Comparison of ENCODE assay signal across 1 cellular context in genomic region chr2:126995652-126996377, GRCh38.
TF ChIP-seq lines count a peak whose summit lies in the region.

No MANE protein-coding gene starts in this region.

TF ChIP-seq in GM23338, 12 proteins besides CTCF, POLR2A, EP300 and RAD21 (continued from another document):
- TF ChIP-seq, protein P1, sequence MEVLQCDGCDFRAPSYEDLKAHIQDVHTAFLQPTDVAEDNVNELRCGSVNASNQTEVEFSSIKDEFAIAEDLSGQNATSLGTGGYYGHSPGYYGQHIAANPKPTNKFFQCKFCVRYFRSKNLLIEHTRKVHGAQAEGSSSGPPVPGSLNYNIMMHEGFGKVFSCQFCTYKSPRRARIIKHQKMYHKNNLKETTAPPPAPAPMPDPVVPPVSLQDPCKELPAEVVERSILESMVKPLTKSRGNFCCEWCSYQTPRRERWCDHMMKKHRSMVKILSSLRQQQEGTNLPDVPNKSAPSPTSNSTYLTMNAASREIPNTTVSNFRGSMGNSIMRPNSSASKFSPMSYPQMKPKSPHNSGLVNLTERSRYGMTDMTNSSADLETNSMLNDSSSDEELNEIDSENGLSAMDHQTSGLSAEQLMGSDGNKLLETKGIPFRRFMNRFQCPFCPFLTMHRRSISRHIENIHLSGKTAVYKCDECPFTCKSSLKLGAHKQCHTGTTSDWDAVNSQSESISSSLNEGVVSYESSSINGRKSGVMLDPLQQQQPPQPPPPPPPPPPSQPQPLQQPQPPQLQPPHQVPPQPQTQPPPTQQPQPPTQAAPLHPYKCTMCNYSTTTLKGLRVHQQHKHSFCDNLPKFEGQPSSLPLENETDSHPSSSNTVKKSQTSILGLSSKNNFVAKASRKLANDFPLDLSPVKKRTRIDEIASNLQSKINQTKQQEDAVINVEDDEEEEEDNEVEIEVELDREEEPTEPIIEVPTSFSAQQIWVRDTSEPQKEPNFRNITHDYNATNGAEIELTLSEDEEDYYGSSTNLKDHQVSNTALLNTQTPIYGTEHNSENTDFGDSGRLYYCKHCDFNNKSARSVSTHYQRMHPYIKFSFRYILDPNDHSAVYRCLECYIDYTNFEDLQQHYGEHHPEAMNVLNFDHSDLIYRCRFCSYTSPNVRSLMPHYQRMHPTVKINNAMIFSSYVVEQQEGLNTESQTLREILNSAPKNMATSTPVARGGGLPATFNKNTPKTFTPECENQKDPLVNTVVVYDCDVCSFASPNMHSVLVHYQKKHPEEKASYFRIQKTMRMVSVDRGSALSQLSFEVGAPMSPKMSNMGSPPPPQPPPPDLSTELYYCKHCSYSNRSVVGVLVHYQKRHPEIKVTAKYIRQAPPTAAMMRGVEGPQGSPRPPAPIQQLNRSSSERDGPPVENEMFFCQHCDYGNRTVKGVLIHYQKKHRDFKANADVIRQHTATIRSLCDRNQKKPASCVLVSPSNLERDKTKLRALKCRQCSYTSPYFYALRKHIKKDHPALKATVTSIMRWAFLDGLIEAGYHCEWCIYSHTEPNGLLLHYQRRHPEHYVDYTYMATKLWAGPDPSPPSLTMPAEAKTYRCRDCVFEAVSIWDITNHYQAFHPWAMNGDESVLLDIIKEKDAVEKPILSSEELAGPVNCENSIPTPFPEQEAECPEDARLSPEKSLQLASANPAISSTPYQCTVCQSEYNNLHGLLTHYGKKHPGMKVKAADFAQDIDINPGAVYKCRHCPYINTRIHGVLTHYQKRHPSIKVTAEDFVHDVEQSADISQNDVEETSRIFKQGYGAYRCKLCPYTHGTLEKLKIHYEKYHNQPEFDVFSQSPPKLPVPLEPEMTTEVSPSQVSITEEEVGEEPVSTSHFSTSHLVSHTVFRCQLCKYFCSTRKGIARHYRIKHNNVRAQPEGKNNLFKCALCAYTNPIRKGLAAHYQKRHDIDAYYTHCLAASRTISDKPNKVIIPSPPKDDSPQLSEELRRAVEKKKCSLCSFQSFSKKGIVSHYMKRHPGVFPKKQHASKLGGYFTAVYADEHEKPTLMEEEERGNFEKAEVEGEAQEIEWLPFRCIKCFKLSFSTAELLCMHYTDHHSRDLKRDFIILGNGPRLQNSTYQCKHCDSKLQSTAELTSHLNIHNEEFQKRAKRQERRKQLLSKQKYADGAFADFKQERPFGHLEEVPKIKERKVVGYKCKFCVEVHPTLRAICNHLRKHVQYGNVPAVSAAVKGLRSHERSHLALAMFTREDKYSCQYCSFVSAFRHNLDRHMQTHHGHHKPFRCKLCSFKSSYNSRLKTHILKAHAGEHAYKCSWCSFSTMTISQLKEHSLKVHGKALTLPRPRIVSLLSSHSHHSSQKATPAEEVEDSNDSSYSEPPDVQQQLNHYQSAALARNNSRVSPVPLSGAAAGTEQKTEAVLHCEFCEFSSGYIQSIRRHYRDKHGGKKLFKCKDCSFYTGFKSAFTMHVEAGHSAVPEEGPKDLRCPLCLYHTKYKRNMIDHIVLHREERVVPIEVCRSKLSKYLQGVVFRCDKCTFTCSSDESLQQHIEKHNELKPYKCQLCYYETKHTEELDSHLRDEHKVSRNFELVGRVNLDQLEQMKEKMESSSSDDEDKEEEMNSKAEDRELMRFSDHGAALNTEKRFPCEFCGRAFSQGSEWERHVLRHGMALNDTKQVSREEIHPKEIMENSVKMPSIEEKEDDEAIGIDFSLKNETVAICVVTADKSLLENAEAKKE (CRISPR knock-in tag; IDR thresholded peaks at IDR 0.05): no peak
- no peak for TF ChIP-seq EZH2 (IDR thresholded peaks at IDR 0.05; ENCODE audit: low read depth, unreplicated experiment)
